1 cellular context compared by ENCODE assay signal in the genomic region with DNA sequence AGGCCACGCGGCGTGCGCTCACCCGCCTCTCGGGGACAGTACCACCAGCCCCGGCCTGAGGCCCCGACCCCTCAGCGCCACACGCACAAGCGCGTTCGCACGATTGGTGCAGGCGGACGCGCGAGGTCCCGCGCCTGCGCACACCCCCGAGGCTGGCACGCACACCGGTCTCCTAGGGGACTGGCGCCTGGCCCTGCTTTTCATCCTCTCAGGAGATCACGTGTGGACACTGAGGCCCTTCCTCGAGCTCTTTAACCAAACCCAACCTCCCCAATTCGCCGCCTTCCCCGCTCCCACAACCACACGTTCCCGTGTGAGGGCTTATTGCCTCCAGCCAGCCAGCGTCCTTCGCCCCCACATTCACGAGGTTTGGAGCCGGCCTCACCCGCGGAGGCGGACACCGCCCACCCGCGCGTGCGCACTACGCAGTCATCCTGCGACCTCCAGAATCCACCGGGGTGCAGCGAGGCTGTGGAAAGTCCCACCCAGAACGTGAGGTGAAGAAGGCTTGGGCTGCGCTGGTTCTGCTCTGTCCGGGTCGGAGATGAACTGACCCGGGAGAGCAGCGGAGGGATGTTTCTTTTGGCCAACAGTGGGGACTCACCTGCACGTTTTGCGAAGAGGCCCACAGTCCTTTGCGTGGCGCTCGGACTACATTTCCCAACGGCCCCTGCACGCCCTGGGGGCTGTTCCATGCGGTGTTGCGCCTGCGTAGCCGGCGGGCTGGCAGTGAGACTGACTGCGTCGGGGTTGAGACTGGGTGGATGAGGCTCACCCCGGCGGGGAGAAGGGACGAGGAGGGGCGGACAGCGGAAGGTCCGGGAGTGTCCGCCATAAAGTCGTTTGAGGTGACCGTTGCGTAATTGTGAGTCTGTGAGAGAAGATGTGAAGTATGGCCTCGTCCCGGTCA.
TF ChIP-seq lines count a peak whose summit lies in the region.

No MANE protein-coding gene starts in this region.

TF ChIP-seq in SK-N-SH treated with all-trans-retinoic acid at 6 μM for 48 hours, 23 proteins besides CTCF, POLR2A, EP300 and RAD21 (continued from another document):
- TF ChIP-seq, protein P1, sequence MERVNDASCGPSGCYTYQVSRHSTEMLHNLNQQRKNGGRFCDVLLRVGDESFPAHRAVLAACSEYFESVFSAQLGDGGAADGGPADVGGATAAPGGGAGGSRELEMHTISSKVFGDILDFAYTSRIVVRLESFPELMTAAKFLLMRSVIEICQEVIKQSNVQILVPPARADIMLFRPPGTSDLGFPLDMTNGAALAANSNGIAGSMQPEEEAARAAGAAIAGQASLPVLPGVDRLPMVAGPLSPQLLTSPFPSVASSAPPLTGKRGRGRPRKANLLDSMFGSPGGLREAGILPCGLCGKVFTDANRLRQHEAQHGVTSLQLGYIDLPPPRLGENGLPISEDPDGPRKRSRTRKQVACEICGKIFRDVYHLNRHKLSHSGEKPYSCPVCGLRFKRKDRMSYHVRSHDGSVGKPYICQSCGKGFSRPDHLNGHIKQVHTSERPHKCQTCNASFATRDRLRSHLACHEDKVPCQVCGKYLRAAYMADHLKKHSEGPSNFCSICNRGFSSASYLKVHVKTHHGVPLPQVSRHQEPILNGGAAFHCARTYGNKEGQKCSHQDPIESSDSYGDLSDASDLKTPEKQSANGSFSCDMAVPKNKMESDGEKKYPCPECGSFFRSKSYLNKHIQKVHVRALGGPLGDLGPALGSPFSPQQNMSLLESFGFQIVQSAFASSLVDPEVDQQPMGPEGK (CRISPR knock-in tag; IDR thresholded peaks at IDR 0.05; ENCODE audit: borderline replicate concordance): no peak
- no peak for TF ChIP-seq ZFP3 (CRISPR knock-in tag; IDR thresholded peaks at IDR 0.05)
- TF ChIP-seq, protein P2, sequence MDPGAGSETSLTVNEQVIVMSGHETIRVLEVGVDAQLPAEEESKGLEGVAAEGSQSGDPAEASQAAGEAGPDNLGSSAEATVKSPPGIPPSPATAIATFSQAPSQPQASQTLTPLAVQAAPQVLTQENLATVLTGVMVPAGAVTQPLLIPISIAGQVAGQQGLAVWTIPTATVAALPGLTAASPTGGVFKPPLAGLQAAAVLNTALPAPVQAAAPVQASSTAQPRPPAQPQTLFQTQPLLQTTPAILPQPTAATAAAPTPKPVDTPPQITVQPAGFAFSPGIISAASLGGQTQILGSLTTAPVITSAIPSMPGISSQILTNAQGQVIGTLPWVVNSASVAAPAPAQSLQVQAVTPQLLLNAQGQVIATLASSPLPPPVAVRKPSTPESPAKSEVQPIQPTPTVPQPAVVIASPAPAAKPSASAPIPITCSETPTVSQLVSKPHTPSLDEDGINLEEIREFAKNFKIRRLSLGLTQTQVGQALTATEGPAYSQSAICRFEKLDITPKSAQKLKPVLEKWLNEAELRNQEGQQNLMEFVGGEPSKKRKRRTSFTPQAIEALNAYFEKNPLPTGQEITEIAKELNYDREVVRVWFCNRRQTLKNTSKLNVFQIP (CRISPR knock-in tag; IDR thresholded peaks at IDR 0.05; ENCODE audit: borderline replicate concordance, low read depth): no peak
TF ChIP-seq in SK-N-SH treated with all-trans-retinoic acid at 6 μM for 48 hours: peak in this region for 0.
